Comparison of ENCODE assay signal across 8 cellular contexts in genomic region chr17:81871387-81872120, GRCh38. TPM values are rescaled to one million over a fixed set of nuclear protein-coding genes. Genes with fewer than 3 reads are reported as not detected.
DNase-seq lines count a peak whose midpoint lies in the region; ATAC-seq and TF ChIP-seq lines count a peak whose summit lies in the region.

No MANE protein-coding gene starts in this region.

- no peaks in the 10 kb centered on the region for H3K27me3 Mint-ChIP-seq in CD4-positive, alpha-beta T cell
- H3K27me3 Mint-ChIP-seq in IgD-negative memory B cell = no peaks in the 10 kb centered on the region
- H3K27me3 Mint-ChIP-seq in neural crest cell (ENCODE audit: low read depth) = peaks cover 14% of the 10 kb centered on the region

- H3K9ac ChIP-seq in stomach smooth muscle (ENCODE audit: low read length in 2 of 2) = peak overlapping the region; percentile 93 to 99

- H3K36me3 ChIP-seq in RWPE2 (ENCODE audit: low read depth) = peaks cover 28% of the 10 kb centered on the region
- H3K36me3 ChIP-seq in stomach smooth muscle (ENCODE audit: control insufficient read depth in 2 of 2, insufficient read depth in 2 of 2, low read length in 2 of 2) = peaks cover 0 to 10% of the 10 kb centered on the region in 2 donors

- intact Hi-C loops in CD4-positive, alpha-beta T cell (cut with DNase I, micrococcal nuclease) = loop anchor here (1.0 to 5.0 kb wide), 7 partner anchors 10 to 586 kb away; partner anchors contain the start of genes CENPX (in 2 of the 2), LRRC45 (in 2 of the 2), ALYREF (in 1 of the 2) and ANAPC11 (in 1 of the 2)

- no peaks in the 10 kb centered on the region for H3K27me3 ChIP-seq in CD4-positive, alpha-beta T cell (ENCODE audit: control insufficient read depth, insufficient read depth, low read length)
- H3K27me3 ChIP-seq in RWPE2 (ENCODE audit: insufficient read depth, poor library complexity, severe bottlenecking) = no peaks in the 10 kb centered on the region
- no peaks in the 10 kb centered on the region for H3K27me3 ChIP-seq in stomach smooth muscle (ENCODE audit: control insufficient read depth in 1 of 2, insufficient read depth in 2 of 2, low read length in 2 of 2)

- peak overlapping the region; percentile 90 for H3K4me3 Mint-ChIP-seq in CD4-positive, alpha-beta T cell
- H3K4me3 Mint-ChIP-seq in IgD-negative memory B cell = peak overlapping the region; percentile 87 to 95 (median 92)
- peak overlapping the region; percentile 91 for H3K4me3 Mint-ChIP-seq in neural crest cell

- CTCF ChIA-PET in CD4-positive, alpha-beta T cell (lab: Charles Lee) = interaction anchor here (1.4 kb wide), 1 partner anchor 9 kb away, joined by 4 read pairs; no protein-coding TSS in a partner anchor

- peak overlapping the region; percentile 82 for H3K4me3 ChIP-seq in RWPE2 (ENCODE audit: severe bottlenecking)
- H3K4me3 ChIP-seq in fibroblast of villous mesenchyme (ENCODE audit: low read depth, low read length) = peak overlapping the region; percentile 85
- peak overlapping the region; percentile 86 to 91 for H3K4me3 ChIP-seq in stomach smooth muscle (ENCODE audit: low read length in 2 of 2)

- POLR2A ChIA-PET in CD4-positive, alpha-beta T cell (lab: Charles Lee) = interaction anchor here (0.6 to 4.6 kb wide), 15 partner anchors 9 to 547 kb away, joined by 3 to 63 read pairs (median 4); partner anchors contain the start of genes ALYREF, ANAPC11, ARL16 and DCXR

- H3K36me3 Mint-ChIP-seq in CD4-positive, alpha-beta T cell (ENCODE audit: low read depth) = peaks cover 49% of the 10 kb centered on the region
- H3K36me3 Mint-ChIP-seq in IgD-negative memory B cell (peaks cover 2% of the 10 kb centered on the region), neural crest cell (ENCODE audit: low read depth) (peaks cover 3% of the 10 kb centered on the region)

- peak; percentile 39 for ATAC-seq in CD4-positive, alpha-beta T cell (ENCODE audit: poor library complexity)
- ATAC-seq in GM19455 (IDR thresholded peaks at IDR 0.05; ENCODE audit: unreplicated experiment) (peak; percentile 14), RWPE2 (ENCODE audit: low read depth) (no peak)

- peak overlapping the region; percentile 95 for H3K27ac Mint-ChIP-seq in CD4-positive, alpha-beta T cell
- peak overlapping the region; percentile 94 to 99 (median 96) for H3K27ac Mint-ChIP-seq in IgD-negative memory B cell
- H3K27ac Mint-ChIP-seq in neural crest cell (ENCODE audit: unreplicated experiment) = peak overlapping the region; percentile 96

- H3K9me3 ChIP-seq in CD4-positive, alpha-beta T cell (ENCODE audit: control insufficient read depth, low read length) = no peaks in the 10 kb centered on the region
- H3K9me3 ChIP-seq in RWPE2 (ENCODE audit: severe bottlenecking) = no peaks in the 10 kb centered on the region
- no peaks in the 10 kb centered on the region for H3K9me3 ChIP-seq in stomach smooth muscle (ENCODE audit: control insufficient read depth in 2 of 2, low read length in 2 of 2)

- no peaks in the 10 kb centered on the region for H3K9me3 Mint-ChIP-seq in CD4-positive, alpha-beta T cell
- H3K9me3 Mint-ChIP-seq in IgD-negative memory B cell (no peaks in the 10 kb centered on the region), neural crest cell (no peaks in the 10 kb centered on the region)

- peak overlapping the region; percentile 98 for H3K27ac ChIP-seq in CD4-positive, alpha-beta T cell (ENCODE audit: low read depth, low read length)
- H3K27ac ChIP-seq in RWPE2 (ENCODE audit: poor library complexity, severe bottlenecking) = peak overlapping the region; percentile 98
- H3K27ac ChIP-seq in stomach smooth muscle (ENCODE audit: low read length) = peak overlapping the region; percentile 97

- H3K4me1 ChIP-seq in RWPE2 (ENCODE audit: insufficient read depth, poor library complexity, severe bottlenecking) (peaks cover 31% of the 10 kb centered on the region), stomach smooth muscle (ENCODE audit: control insufficient read depth, insufficient read depth, low read length) (peaks cover 50% of the 10 kb centered on the region)

- DNase-seq in CD4-positive, alpha-beta T cell = peak; percentile 91 to 97 (median 95)
- DNase-seq in RWPE2 (ENCODE audit: low spot score) = peak; percentile 73
- DNase-seq in activated effector memory CD4-positive, alpha-beta T cell treated with anti-CD3 and anti-CD28 coated beads, Interleukin-2, amount 50 U/mL, for 16 hours = peak; percentile 99
- DNase-seq in fibroblast of villous mesenchyme (ENCODE audit: low read depth) = peak; percentile 89
- DNase-seq in neural crest cell (ENCODE audit: low read depth, low spot score) = peak; percentile 88

- peak; percentile 49 for TF ChIP-seq CTCF in CD4-positive, alpha-beta T cell (IDR thresholded peaks at IDR 0.05)
- TF ChIP-seq CTCF in RWPE2 (IDR thresholded peaks at IDR 0.05; ENCODE audit: poor library complexity, severe bottlenecking) (peak; percentile 29), fibroblast of villous mesenchyme (IDR thresholded peaks at IDR 0.05; ENCODE audit: insufficient read depth, low read depth, low read length) (peak; percentile 25), neural crest cell (conservative IDR thresholded peaks at IDR 0.05) (peak; percentile 39)

- H3K4me1 Mint-ChIP-seq in CD4-positive, alpha-beta T cell (ENCODE audit: low read depth) = peaks cover 44% of the 10 kb centered on the region
- H3K4me1 Mint-ChIP-seq in IgD-negative memory B cell (peaks cover 13 to 20% (median 13%) of the 10 kb centered on the region in 3 donors), neural crest cell (peaks cover 27% of the 10 kb centered on the region)

RNA-seq across cellular contexts. Expression of gene ARHGDIA, which starts 0.4 kb away (rescaled TPM):
- total RNA-seq in CD4-positive, alpha-beta T cell = 100 to 1,000 TPM; 706 to 715 TPM
- polyA plus RNA-seq in IgD-negative memory B cell = 163 TPM
- total RNA-seq in fibroblast of villous mesenchyme (106 and 181 TPM in 2 replicates), neural crest cell (405 and 429 TPM in 2 replicates)

RNA-seq across cellular contexts. Expression of gene P4HB, which starts 11.2 kb away (rescaled TPM):
- total RNA-seq in CD4-positive, alpha-beta T cell = 100 to 1,000 TPM; 223 to 233 TPM
- polyA plus RNA-seq in IgD-negative memory B cell = 177 TPM
- total RNA-seq in fibroblast of villous mesenchyme (735 and 809 TPM in 2 replicates), neural crest cell (364 and 368 TPM in 2 replicates)

RNA-seq across cellular contexts. Expression of gene ALYREF, which starts 19.8 kb away (rescaled TPM):
- total RNA-seq in CD4-positive, alpha-beta T cell = 100 to 1,000 TPM in 1 of 2 experiments, 10 to 100 TPM in 1; 93.3 to 101 TPM
- 22.5 TPM for polyA plus RNA-seq in IgD-negative memory B cell
- 120 and 134 TPM in 2 replicates for total RNA-seq in fibroblast of villous mesenchyme
- 216 and 217 TPM in 2 replicates for total RNA-seq in neural crest cell

RNA-seq across cellular contexts. Expression of gene ANAPC11, which starts 20.0 kb away (rescaled TPM):
- 10 to 100 TPM; 27.9 to 28.9 TPM for total RNA-seq in CD4-positive, alpha-beta T cell
- 266 TPM for polyA plus RNA-seq in IgD-negative memory B cell
- 101 and 150 TPM in 2 replicates for total RNA-seq in fibroblast of villous mesenchyme
- 199 and 200 TPM in 2 replicates for total RNA-seq in neural crest cell

RNA-seq across cellular contexts. Expression of gene NPB, which starts 30.5 kb away (rescaled TPM):
- under 1 TPM in 1 of 2 experiments, not detected in 1; 0.20 TPM for total RNA-seq in CD4-positive, alpha-beta T cell
- not detected for polyA plus RNA-seq in IgD-negative memory B cell
- total RNA-seq in fibroblast of villous mesenchyme = 0.43 and 0.64 TPM in 2 replicates
- total RNA-seq in neural crest cell = 0.93 and 1.1 TPM in 2 replicates
